In genomic region chr10:62475531-62475930, GRCh38 we compare ENCODE assay signal across 17 cellular contexts.
"Had no signal": no experiment of that assay in that cellular context is flagged by ENCODE, and none has a peak within 500 bp of the region (broad histone marks: within the 10 kb centered on the region; RNA-seq: fewer than 3 reads in every experiment).

No MANE protein-coding gene starts in this region.

- H3K36me3 ChIP-seq: esophagus muscularis mucosa, ovary, right atrium auricular region, sigmoid colon had no signal

- H3K27ac ChIP-seq: epithelial cell of prostate, esophagus muscularis mucosa, foreskin keratinocyte, hepatocyte, ovary, right atrium auricular region, sigmoid colon, skin epidermis had no signal

- H3K4me3 ChIP-seq: esophagus muscularis mucosa, hepatocyte, mucosa of descending colon, ovary, right atrium auricular region, sigmoid colon, skin epidermis had no signal

- H3K79me2 ChIP-seq: hepatocyte had no signal

- H3K27me3 ChIP-seq: esophagus muscularis mucosa, foreskin keratinocyte, hepatocyte, ovary, right atrium auricular region, sigmoid colon had no signal

- H3K9me3 ChIP-seq: esophagus muscularis mucosa, mucosa of descending colon, ovary, right atrium auricular region, sigmoid colon had no signal

- H3K4me2 ChIP-seq: hepatocyte had no signal

- DNase-seq: effector memory CD8-positive, alpha-beta T cell; foreskin keratinocyte; head of caudate nucleus; kidney glomerular epithelial cell; mucosa of descending colon; naive thymus-derived CD8-positive, alpha-beta T cell; ovary; sigmoid colon; stimulated activated CD4-positive, alpha-beta T cell treated with anti-CD3 and anti-CD28 coated beads, Interleukin-2, amount 100 ng/mL, for 24 hours; stimulated activated CD4-positive, alpha-beta T cell treated with anti-CD3 and anti-CD28 coated beads, Interleukin-4, amount 100 ng/mL, for 4 hours; stimulated activated naive CD4-positive, alpha-beta T cell treated with Interleukin-2 at 50 U/mL for 16 hours; trophoblast cell had no signal

- H3K4me1 ChIP-seq: esophagus muscularis mucosa, foreskin keratinocyte, right atrium auricular region, sigmoid colon had no signal

- H2AFZ ChIP-seq: hepatocyte had no signal
